Comparison of ENCODE assay signal across 12 cellular contexts in the genomic region with DNA sequence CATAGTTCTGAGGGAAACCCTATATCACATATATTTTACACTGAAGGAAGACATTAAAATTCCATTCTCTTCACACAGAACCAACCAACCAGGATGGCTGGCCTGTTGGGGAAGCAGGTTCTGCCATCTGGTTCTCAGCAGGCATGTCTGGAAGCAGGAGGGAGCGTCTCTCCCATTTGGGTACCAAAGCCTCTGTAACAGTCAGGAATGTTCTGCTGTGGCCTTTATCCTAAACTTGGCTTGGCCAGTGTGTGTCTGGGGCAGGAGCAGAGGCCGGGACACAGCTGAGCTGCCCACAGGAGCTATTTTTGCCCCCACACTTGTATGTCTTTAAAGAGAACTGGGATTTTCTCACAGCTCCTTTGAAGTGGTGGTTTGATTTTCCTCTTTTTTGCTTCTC. TPM values are rescaled to one million over a fixed set of nuclear protein-coding genes. Genes with fewer than 3 reads are reported as not detected.
A peak's percentile ranks its signal among the peaks of the same experiment; 100 is the strongest.
DNase-seq lines count a peak whose midpoint lies in the region; ATAC-seq and TF ChIP-seq lines count a peak whose summit lies in the region.
"Had no signal": no experiment of that assay in that cellular context is flagged by ENCODE, and none has a peak within 500 bp of the region (broad histone marks: within the 10 kb centered on the region; RNA-seq: fewer than 3 reads in every experiment).

No MANE protein-coding gene starts in this region.

- H3K27ac Mint-ChIP-seq in CD4-positive, alpha-beta memory T cell, result peak overlapping the region; percentile 84 to 94 (median 90)
- peak overlapping the region; percentile 52 for H3K27ac Mint-ChIP-seq in activated T-helper 1 cell treated with anti-CD3 and anti-CD28 coated beads, Interleukin-12 subunit alpha, Interleukin-12 subunit beta, Interleukin-2, Interleukin-4 antibody, amounts not matched to agents 30 ng/mL and 10 ng/mL and 1 ng/mL, durations not matched to agents 14 hours and 24 hours and 36 hours

- no peaks in the 10 kb centered on the region for H3K79me2 ChIP-seq in mesendoderm (ENCODE audit: control insufficient read depth, insufficient read depth, low read length)
- H3K79me2 ChIP-seq: parathyroid adenoma had no signal

- no peak overlapping the region for H3K56ac ChIP-seq in mesendoderm (ENCODE audit: low read length)

- H3K4me3 Mint-ChIP-seq in CD4-positive, alpha-beta memory T cell, result peak overlapping the region; percentile 74 to 88 (median 80)
- peak overlapping the region; percentile 54 for H3K4me3 Mint-ChIP-seq in activated T-helper 1 cell treated with anti-CD3 and anti-CD28 coated beads, Interleukin-12 subunit alpha, Interleukin-12 subunit beta, Interleukin-2, Interleukin-4 antibody, amounts not matched to agents 30 ng/mL and 10 ng/mL and 1 ng/mL, durations not matched to agents 14 hours and 24 hours and 36 hours

- no peak overlapping the region for H2BK120ac ChIP-seq in mesendoderm (ENCODE audit: low read depth, low read length)

- H3K4me1 ChIP-seq in CD4-positive, alpha-beta memory T cell (ENCODE audit: insufficient read depth, low read length), result peaks cover 79% of the 10 kb centered on the region
- no peaks in the 10 kb centered on the region for H3K4me1 ChIP-seq in mesendoderm (ENCODE audit: control insufficient read depth, low read depth, low read length)
- H3K4me1 ChIP-seq: parathyroid adenoma had no signal

- H4K5ac ChIP-seq in mesendoderm (ENCODE audit: low read length), result no peak overlapping the region

- no peak overlapping the region for H4K8ac ChIP-seq in mesendoderm (ENCODE audit: low read depth, low read length)

- no peaks in the 10 kb centered on the region for H3K9me3 ChIP-seq in CD4-positive, alpha-beta memory T cell (ENCODE audit: control insufficient read depth in 1 of 2, low read length in 2 of 2)

- H3K4ac ChIP-seq in mesendoderm (ENCODE audit: low read depth, low read length), result no peak overlapping the region

- no CpG with 5 or more reads among the region's 2 CpGs for WGBS in mesendoderm (ENCODE audit: extremely low coverage, insufficient coverage, low lambda C conversion rate)

- ATAC-seq in HG03196 (IDR thresholded peaks at IDR 0.05; ENCODE audit: unreplicated experiment), result no peak
- ATAC-seq in HG02852 (IDR thresholded peaks at IDR 0.05; ENCODE audit: unreplicated experiment), result no peak

- H2BK15ac ChIP-seq in mesendoderm (replicated peaks; ENCODE audit: low read depth), result no peak overlapping the region

- H3K4me2 ChIP-seq in mesendoderm (ENCODE audit: low read length), result no peak overlapping the region

- POLR2A ChIA-PET in CD4-positive, alpha-beta memory T cell (lab: Charles Lee; ENCODE audit: partially characterized antibody), result interaction anchor here (0.5 to 3.8 kb wide), 7 partner anchors 8 to 356 kb away, joined by 3 to 16 read pairs (median 4); a partner anchor contains a TSS

- no peak for DNase-seq in CD4-positive, alpha-beta memory T cell
- DNase-seq in activated T-helper 1 cell treated with anti-CD3 and anti-CD28 coated beads, Interleukin-12 subunit alpha, Interleukin-12 subunit beta, Interleukin-2, Interleukin-4 antibody, amounts not matched to agents 30 ng/mL and 10 ng/mL and 1 ng/mL, durations not matched to agents 14 hours and 24 hours and 36 hours (ENCODE audit: low spot score), result no peak
- peak; percentile 29 for DNase-seq in mesendoderm
- DNase-seq in stimulated activated CD4-positive, alpha-beta T cell treated with anti-CD3 and anti-CD28 coated beads, Interleukin-1b, Interleukin-23, amount 100 ng/mL, for 48 hours, result no peak
- DNase-seq in NCI-H345 treated with DMSO at 0.1 percent for 48 hours (lab: John Stamatoyannopoulos, UW; ENCODE audit: unreplicated experiment), result no peak
- DNase-seq: Calu3, kidney, NCI-H226 had no signal

- peaks cover 10% of the 10 kb centered on the region for H3K36me3 ChIP-seq in CD4-positive, alpha-beta memory T cell (ENCODE audit: insufficient read depth, low read length)
- H3K36me3 ChIP-seq in mesendoderm (ENCODE audit: control insufficient read depth, insufficient read depth, low read length), result peaks cover 5% of the 10 kb centered on the region

- no peak for TF ChIP-seq CTCF in 22Rv1 (IDR thresholded peaks at IDR 0.05)

- no peaks in the 10 kb centered on the region for H3K27me3 ChIP-seq in CD4-positive, alpha-beta memory T cell (ENCODE audit: insufficient read depth, low read length)
- H3K27me3 ChIP-seq in mesendoderm (ENCODE audit: insufficient read depth, low read length, poor library complexity), result no peaks in the 10 kb centered on the region

- H3K36me3 Mint-ChIP-seq in CD4-positive, alpha-beta memory T cell, result peaks cover 29 to 31% of the 10 kb centered on the region in 2 donors
- peaks cover 35% of the 10 kb centered on the region for H3K36me3 Mint-ChIP-seq in activated T-helper 1 cell treated with anti-CD3 and anti-CD28 coated beads, Interleukin-12 subunit alpha, Interleukin-12 subunit beta, Interleukin-2, Interleukin-4 antibody, amounts not matched to agents 30 ng/mL and 10 ng/mL and 1 ng/mL, durations not matched to agents 14 hours and 24 hours and 36 hours (ENCODE audit: low read depth)

- H3K27ac ChIP-seq in 22Rv1, result peak overlapping the region; percentile 17; the same call in 1 of the 2 replicates
- H3K27ac ChIP-seq in CD4-positive, alpha-beta memory T cell (ENCODE audit: low read depth, low read length), result peak overlapping the region; percentile 33
- H3K27ac ChIP-seq in mesendoderm (ENCODE audit: low read depth, low read length), result no peak overlapping the region
- H3K27ac ChIP-seq: parathyroid adenoma had no signal

- H3K9ac ChIP-seq in mesendoderm (ENCODE audit: low read length), result no peak overlapping the region
- H3K9ac ChIP-seq: parathyroid adenoma had no signal

- H3K4me3 ChIP-seq in CD4-positive, alpha-beta memory T cell (ENCODE audit: low read length in 2 of 2), result peak overlapping the region in 1 of 2 donors; percentile 5
- no peak overlapping the region for H3K4me3 ChIP-seq in mesendoderm (ENCODE audit: low read length)

- peaks cover 0 to 8% (median 0%) of the 10 kb centered on the region in 8 donors for H3K9me3 Mint-ChIP-seq in CD4-positive, alpha-beta memory T cell
- no peaks in the 10 kb centered on the region for H3K9me3 Mint-ChIP-seq in activated T-helper 1 cell treated with anti-CD3 and anti-CD28 coated beads, Interleukin-12 subunit alpha, Interleukin-12 subunit beta, Interleukin-2, Interleukin-4 antibody, amounts not matched to agents 30 ng/mL and 10 ng/mL and 1 ng/mL, durations not matched to agents 14 hours and 24 hours and 36 hours

- H2AK5ac ChIP-seq in mesendoderm (ENCODE audit: low read length), result no peak overlapping the region

- no peaks in the 10 kb centered on the region for H3K79me1 ChIP-seq in mesendoderm (ENCODE audit: low read length)

- no peaks in the 10 kb centered on the region for H3K27me3 Mint-ChIP-seq in CD4-positive, alpha-beta memory T cell
- no peaks in the 10 kb centered on the region for H3K27me3 Mint-ChIP-seq in activated T-helper 1 cell treated with anti-CD3 and anti-CD28 coated beads, Interleukin-12 subunit alpha, Interleukin-12 subunit beta, Interleukin-2, Interleukin-4 antibody, amounts not matched to agents 30 ng/mL and 10 ng/mL and 1 ng/mL, durations not matched to agents 14 hours and 24 hours and 36 hours (ENCODE audit: insufficient read depth)

- no peak overlapping the region for H3K18ac ChIP-seq in mesendoderm (ENCODE audit: low read length)

- CTCF ChIA-PET in CD4-positive, alpha-beta memory T cell (lab: Charles Lee; ENCODE audit: partially characterized antibody), result interaction anchor here (0.9 to 2.1 kb wide), 5 partner anchors 14 to 88 kb away, joined by 3 to 10 read pairs (median 4); no protein-coding TSS in a partner anchor

- H3K4me1 Mint-ChIP-seq in CD4-positive, alpha-beta memory T cell, result peaks cover 60 to 94% (median 76%) of the 10 kb centered on the region in 4 donors
- peaks cover 36% of the 10 kb centered on the region for H3K4me1 Mint-ChIP-seq in activated T-helper 1 cell treated with anti-CD3 and anti-CD28 coated beads, Interleukin-12 subunit alpha, Interleukin-12 subunit beta, Interleukin-2, Interleukin-4 antibody, amounts not matched to agents 30 ng/mL and 10 ng/mL and 1 ng/mL, durations not matched to agents 14 hours and 24 hours and 36 hours (ENCODE audit: low read depth)

- intact Hi-C loops in CD4-positive, alpha-beta memory T cell (cut with micrococcal nuclease), result loop anchor here (1.0 kb wide), 2 partner anchors 14 to 29 kb away; a partner anchor contains a TSS
- intact Hi-C loops in activated T-helper 1 cell treated with anti-CD3 and anti-CD28 coated beads, Interleukin-12 subunit alpha, Interleukin-12 subunit beta, Interleukin-2, Interleukin-4 antibody, amounts not matched to agents 30 ng/mL and 10 ng/mL and 1 ng/mL, durations not matched to agents 14 hours and 24 hours and 36 hours (cut with micrococcal nuclease), result loop anchor here (2.0 kb wide), 2 partner anchors 15 to 29 kb away; a partner anchor contains a TSS

- H3K23ac ChIP-seq in mesendoderm (ENCODE audit: low read length), result no peak overlapping the region

- H2BK5ac ChIP-seq in mesendoderm (ENCODE audit: low read length), result no peak overlapping the region

RNA-seq across cellular contexts. Expression of a gene that starts 29.3 kb away (rescaled TPM):
- 10 to 100 TPM; 87.5 to 90.0 TPM for total RNA-seq in CD4-positive, alpha-beta memory T cell
- 10 to 100 TPM; 30.5 to 58.2 TPM for polyA plus RNA-seq in CD4-positive, alpha-beta memory T cell
- 46.2 and 53.2 TPM in 2 replicates for total RNA-seq in activated T-helper 1 cell treated with anti-CD3 and anti-CD28 coated beads, Interleukin-12 subunit alpha, Interleukin-12 subunit beta, Interleukin-2, Interleukin-4 antibody, amounts not matched to agents 30 ng/mL and 10 ng/mL and 1 ng/mL, durations not matched to agents 14 hours and 24 hours and 36 hours
- 20.6 TPM for polyA plus RNA-seq in mesendoderm (2013, experiment 1 of 2)
- polyA plus RNA-seq in mesendoderm (2013, experiment 2 of 2), result 24.1 TPM

RNA-seq across cellular contexts. Expression of a gene that starts 53.4 kb away (rescaled TPM):
- 10 to 100 TPM; 63.3 to 81.1 TPM for total RNA-seq in CD4-positive, alpha-beta memory T cell
- polyA plus RNA-seq in CD4-positive, alpha-beta memory T cell, result 100 to 1,000 TPM; 138 to 199 TPM
- 156 and 160 TPM in 2 replicates for total RNA-seq in activated T-helper 1 cell treated with anti-CD3 and anti-CD28 coated beads, Interleukin-12 subunit alpha, Interleukin-12 subunit beta, Interleukin-2, Interleukin-4 antibody, amounts not matched to agents 30 ng/mL and 10 ng/mL and 1 ng/mL, durations not matched to agents 14 hours and 24 hours and 36 hours
- 161 TPM for polyA plus RNA-seq in mesendoderm (2013, experiment 1 of 2)
- 161 TPM for polyA plus RNA-seq in mesendoderm (2013, experiment 2 of 2)
